12 cellular contexts compared by ENCODE assay signal in the genomic region with DNA sequence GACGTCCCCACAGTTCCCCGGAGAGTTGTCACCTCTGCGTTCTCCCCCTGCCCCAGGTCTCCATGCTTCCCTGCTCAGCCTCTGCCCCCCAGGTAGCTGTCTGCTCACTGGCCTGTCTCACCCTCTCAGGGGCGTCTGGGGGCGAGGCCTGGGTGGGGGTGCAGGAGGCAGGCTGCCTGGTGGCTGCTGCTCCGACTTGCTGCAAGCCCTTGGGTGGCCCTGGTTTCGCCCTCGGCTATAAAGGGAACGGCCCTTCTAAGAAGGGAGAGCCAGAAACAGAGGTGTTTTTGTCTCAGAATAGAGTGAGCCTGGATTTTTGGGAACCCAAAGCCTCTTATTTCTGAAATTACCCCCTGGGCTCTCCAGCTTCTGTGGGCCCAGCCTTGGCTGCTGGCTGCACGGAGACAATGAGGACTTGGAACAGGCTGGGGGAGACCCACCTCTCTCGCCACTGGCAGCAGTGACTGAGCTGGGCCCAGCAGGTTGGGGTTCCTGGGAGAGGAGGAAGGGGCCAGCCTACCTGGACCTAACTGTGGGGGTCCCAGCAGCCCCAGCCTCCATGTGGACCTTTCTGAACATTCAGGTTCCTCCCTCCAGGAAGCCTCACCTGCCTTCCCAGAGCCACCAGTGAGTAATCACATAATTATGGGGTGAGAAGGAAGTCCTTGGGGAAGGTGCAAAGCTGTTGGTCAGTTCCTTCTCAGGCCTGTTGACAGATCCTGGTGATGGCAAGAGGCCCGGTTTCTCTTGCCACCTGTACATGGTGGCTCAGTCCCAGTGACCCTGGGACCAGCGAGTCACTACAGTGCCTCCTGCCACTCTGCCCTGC. TPM values are rescaled to one million over a fixed set of nuclear protein-coding genes. Genes with fewer than 3 reads are reported as not detected.
DNase-seq lines count a peak whose midpoint lies in the region; ATAC-seq and TF ChIP-seq lines count a peak whose summit lies in the region.
"Had no signal": no experiment of that assay in that cellular context is flagged by ENCODE, and none has a peak within 500 bp of the region (broad histone marks: within the 10 kb centered on the region; RNA-seq: fewer than 3 reads in every experiment).

No MANE protein-coding gene starts in this region.

- H3K27me3 ChIP-seq in CD4-positive, alpha-beta memory T cell (ENCODE audit: insufficient read depth, low read length) = no peaks in the 10 kb centered on the region

- no peaks in the 10 kb centered on the region for H3K9me3 ChIP-seq in CD4-positive, alpha-beta memory T cell (ENCODE audit: control insufficient read depth in 1 of 2, low read length in 2 of 2)

- no peak for DNase-seq in CD4-positive, alpha-beta memory T cell
- DNase-seq in cerebellar cortex (ENCODE audit: low spot score) (peak; percentile 56), mucosa of gallbladder (ENCODE audit: low spot score) (peak; percentile 83), foreskin fibroblast (no peak), T1000 (lab: John Stamatoyannopoulos, UW) (no peak)
- no peak for DNase-seq in activated naive CD4-positive, alpha-beta T cell treated with anti-CD3 and anti-CD28 coated beads, Interleukin-2, amount 50 U/mL, for 16 hours
- DNase-seq: DMS 273 treated with DMSO at 0.1 percent for 48 hours; effector CD4-positive, alpha-beta T cell; IMR-90 had no signal

- H3K36me3 Mint-ChIP-seq in CD4-positive, alpha-beta memory T cell = peaks cover 0 to 7% of the 10 kb centered on the region in 2 donors

- TF ChIP-seq RAD21 in Ishikawa (IDR thresholded peaks at IDR 0.05; ENCODE audit: low read depth) = peak; percentile 17; the same call in 1 of the 2 replicates

- POLR2A ChIA-PET in CD4-positive, alpha-beta memory T cell (lab: Charles Lee; ENCODE audit: partially characterized antibody) = no interaction called here

- H3K9me3 Mint-ChIP-seq in CD4-positive, alpha-beta memory T cell = no peaks in the 10 kb centered on the region
- H3K9me3 Mint-ChIP-seq: activated T-helper 2 cell treated with anti-CD3 and anti-CD28 coated beads, Interferon-gamma antibody, Interleukin-2, Interleukin-4, amounts not matched to agents 10 μg/mL and 5 μg/mL and 100 μg/mL, durations not matched to agents 14 hours and 24 hours and 36 hours had no signal

- no peak overlapping the region for H3K4me3 ChIP-seq in CD4-positive, alpha-beta memory T cell (ENCODE audit: low read length in 2 of 2)
- no peak overlapping the region for H3K4me3 ChIP-seq in foreskin fibroblast (ENCODE audit: low read depth in 1 of 2, low read length in 2 of 2)

- intact Hi-C loops in CD4-positive, alpha-beta memory T cell (cut with micrococcal nuclease) = no loop called here

- H3K27ac Mint-ChIP-seq in CD4-positive, alpha-beta memory T cell = peak overlapping the region in 5 of 7 donors; percentile 29 to 79 (median 55)
- H3K27ac Mint-ChIP-seq: activated T-helper 2 cell treated with anti-CD3 and anti-CD28 coated beads, Interferon-gamma antibody, Interleukin-2, Interleukin-4, amounts not matched to agents 10 μg/mL and 5 μg/mL and 100 μg/mL, durations not matched to agents 14 hours and 24 hours and 36 hours had no signal

- H3K27me3 Mint-ChIP-seq in CD4-positive, alpha-beta memory T cell = no peaks in the 10 kb centered on the region

- CTCF ChIA-PET in CD4-positive, alpha-beta memory T cell (lab: Charles Lee; ENCODE audit: partially characterized antibody) = no interaction called here

- H3K4me1 ChIP-seq in CD4-positive, alpha-beta memory T cell (ENCODE audit: insufficient read depth, low read length) = peaks cover 58% of the 10 kb centered on the region

- ATAC-seq in HG02852 (IDR thresholded peaks at IDR 0.05; ENCODE audit: unreplicated experiment) = no peak

- peak overlapping the region in 2 of 8 donors; percentile 25 to 43 for H3K4me3 Mint-ChIP-seq in CD4-positive, alpha-beta memory T cell

- TF ChIP-seq EP300 in Ishikawa (IDR thresholded peaks at IDR 0.05; ENCODE audit: borderline replicate concordance) = peak; percentile 42; the same call in 1 of the 2 replicates

- H3K27ac ChIP-seq in CD4-positive, alpha-beta memory T cell (ENCODE audit: low read depth, low read length) = no peak overlapping the region

- peaks cover 26 to 74% (median 49%) of the 10 kb centered on the region in 4 donors for H3K4me1 Mint-ChIP-seq in CD4-positive, alpha-beta memory T cell

- TF ChIP-seq CTCF in foreskin fibroblast (IDR thresholded peaks at IDR 0.05; ENCODE audit: low read depth, low read length) = no peak

- no peaks in the 10 kb centered on the region for H3K36me3 ChIP-seq in CD4-positive, alpha-beta memory T cell (ENCODE audit: insufficient read depth, low read length)

TF ChIP-seq in Ishikawa, 13 proteins besides CTCF, POLR2A, EP300 and RAD21:
- TF ChIP-seq YY1 (IDR thresholded peaks at IDR 0.05; ENCODE audit: low read depth) (no peak), EGR1 (IDR thresholded peaks at IDR 0.05) (no peak), TAF1 (IDR thresholded peaks at IDR 0.05; ENCODE audit: low read depth) (0 out of 2 replicates have a peak, but pooled peaks have one; percentile 12), CREB1 (IDR thresholded peaks at IDR 0.05; ENCODE audit: low read depth) (no peak), TEAD4 (IDR thresholded peaks at IDR 0.05) (peak; percentile 85), TCF12 (IDR thresholded peaks at IDR 0.05; ENCODE audit: low read depth) (peak; percentile 81), FOXM1 (IDR thresholded peaks at IDR 0.05; ENCODE audit: borderline replicate concordance, low read depth) (no peak), ZBTB7A (IDR thresholded peaks at IDR 0.05; ENCODE audit: low read depth) (peak; percentile 84), CEBPB (IDR thresholded peaks at IDR 0.05) (no peak), NFIC (IDR thresholded peaks at IDR 0.05) (peak; percentile 32; the same call in 1 of the 2 replicates)
- TF ChIP-seq, protein P1, sequence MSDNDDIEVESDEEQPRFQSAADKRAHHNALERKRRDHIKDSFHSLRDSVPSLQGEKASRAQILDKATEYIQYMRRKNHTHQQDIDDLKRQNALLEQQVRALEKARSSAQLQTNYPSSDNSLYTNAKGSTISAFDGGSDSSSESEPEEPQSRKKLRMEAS (IDR thresholded peaks at IDR 0.05) = peak; percentile 43
- TF ChIP-seq, protein P2, sequence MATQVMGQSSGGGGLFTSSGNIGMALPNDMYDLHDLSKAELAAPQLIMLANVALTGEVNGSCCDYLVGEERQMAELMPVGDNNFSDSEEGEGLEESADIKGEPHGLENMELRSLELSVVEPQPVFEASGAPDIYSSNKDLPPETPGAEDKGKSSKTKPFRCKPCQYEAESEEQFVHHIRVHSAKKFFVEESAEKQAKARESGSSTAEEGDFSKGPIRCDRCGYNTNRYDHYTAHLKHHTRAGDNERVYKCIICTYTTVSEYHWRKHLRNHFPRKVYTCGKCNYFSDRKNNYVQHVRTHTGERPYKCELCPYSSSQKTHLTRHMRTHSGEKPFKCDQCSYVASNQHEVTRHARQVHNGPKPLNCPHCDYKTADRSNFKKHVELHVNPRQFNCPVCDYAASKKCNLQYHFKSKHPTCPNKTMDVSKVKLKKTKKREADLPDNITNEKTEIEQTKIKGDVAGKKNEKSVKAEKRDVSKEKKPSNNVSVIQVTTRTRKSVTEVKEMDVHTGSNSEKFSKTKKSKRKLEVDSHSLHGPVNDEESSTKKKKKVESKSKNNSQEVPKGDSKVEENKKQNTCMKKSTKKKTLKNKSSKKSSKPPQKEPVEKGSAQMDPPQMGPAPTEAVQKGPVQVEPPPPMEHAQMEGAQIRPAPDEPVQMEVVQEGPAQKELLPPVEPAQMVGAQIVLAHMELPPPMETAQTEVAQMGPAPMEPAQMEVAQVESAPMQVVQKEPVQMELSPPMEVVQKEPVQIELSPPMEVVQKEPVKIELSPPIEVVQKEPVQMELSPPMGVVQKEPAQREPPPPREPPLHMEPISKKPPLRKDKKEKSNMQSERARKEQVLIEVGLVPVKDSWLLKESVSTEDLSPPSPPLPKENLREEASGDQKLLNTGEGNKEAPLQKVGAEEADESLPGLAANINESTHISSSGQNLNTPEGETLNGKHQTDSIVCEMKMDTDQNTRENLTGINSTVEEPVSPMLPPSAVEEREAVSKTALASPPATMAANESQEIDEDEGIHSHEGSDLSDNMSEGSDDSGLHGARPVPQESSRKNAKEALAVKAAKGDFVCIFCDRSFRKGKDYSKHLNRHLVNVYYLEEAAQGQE (IDR thresholded peaks at IDR 0.05; ENCODE audit: low read depth) = no peak; the same call in 1 of the 2 replicates
- TF ChIP-seq, protein P3, sequence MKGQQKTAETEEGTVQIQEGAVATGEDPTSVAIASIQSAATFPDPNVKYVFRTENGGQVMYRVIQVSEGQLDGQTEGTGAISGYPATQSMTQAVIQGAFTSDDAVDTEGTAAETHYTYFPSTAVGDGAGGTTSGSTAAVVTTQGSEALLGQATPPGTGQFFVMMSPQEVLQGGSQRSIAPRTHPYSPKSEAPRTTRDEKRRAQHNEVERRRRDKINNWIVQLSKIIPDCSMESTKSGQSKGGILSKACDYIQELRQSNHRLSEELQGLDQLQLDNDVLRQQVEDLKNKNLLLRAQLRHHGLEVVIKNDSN (IDR thresholded peaks at IDR 0.05) = no peak

RNA-seq across cellular contexts. Expression of a gene that starts 15.5 kb away (rescaled TPM):
- total RNA-seq in CD4-positive, alpha-beta memory T cell = under 1 TPM; 0.11 to 0.12 TPM
- polyA plus RNA-seq in CD4-positive, alpha-beta memory T cell = under 1 TPM; 0.24 to 0.29 TPM
- total RNA-seq in mucosa of gallbladder = 158 TPM
- polyA plus RNA-seq: IMR-90 had no signal

RNA-seq across cellular contexts. Expression of a gene that starts 49.5 kb away (rescaled TPM):
- total RNA-seq in CD4-positive, alpha-beta memory T cell = 1 to 10 TPM; 1.6 to 2.0 TPM
- polyA plus RNA-seq in CD4-positive, alpha-beta memory T cell = 1 to 10 TPM; 4.8 to 5.9 TPM
- 1.8 TPM for total RNA-seq in mucosa of gallbladder
- polyA plus RNA-seq: IMR-90 had no signal

Comparison
In these comparisons a context has a peak if more than half of its experiments do, and no peak if none do; other contexts are left out.
1. DNase-seq: peak in cerebellar cortex (single experiment) and mucosa of gallbladder (single experiment); none in CD4-positive, alpha-beta memory T cell (0 of 5), foreskin fibroblast (0 of 2), T1000 (single experiment) and activated naive CD4-positive, alpha-beta T cell treated with anti-CD3 and anti-CD28 coated beads, Interleukin-2, amount 50 U/mL, for 16 hours (single experiment).
2. RNA of a gene that starts 15.5 kb away (total RNA-seq): 158 TPM in mucosa of gallbladder (single experiment); 0.11 to 0.12 TPM in CD4-positive, alpha-beta memory T cell; every median in the first group is over 100 times any median in the second.